ENCODE assay signal across 9 cellular contexts in genomic region chr1:8047686-8048522, GRCh38. TPM values are rescaled to one million over a fixed set of nuclear protein-coding genes. Genes with fewer than 3 reads are reported as not detected.
DNase-seq lines count a peak whose midpoint lies in the region; ATAC-seq and TF ChIP-seq lines count a peak whose summit lies in the region.
"Had no signal": no experiment of that assay in that cellular context is flagged by ENCODE, and none has a peak within 500 bp of the region (broad histone marks: within the 10 kb centered on the region; RNA-seq: fewer than 3 reads in every experiment).

No MANE protein-coding gene starts in this region.

- no peak overlapping the region for H3K9ac ChIP-seq in fibroblast of lung (ENCODE audit: insufficient read depth, low read length)

- peak; percentile 87 for DNase-seq in ELR (ENCODE audit: low read depth)
- DNase-seq in RKO (ENCODE audit: low spot score): peak; percentile 79
- DNase-seq in fibroblast of lung (ENCODE audit: low read depth in 2 of 2): peak; percentile 93 to 94
- DNase-seq in retinal pigment epithelial cell (ENCODE audit: low read depth): peak; percentile 73
- DNase-seq in NCI-H146 (lab: John Stamatoyannopoulos, UW): no peak
- no peak for DNase-seq in NCI-H2227 treated with DMSO at 0.1 percent for 48 hours (lab: John Stamatoyannopoulos, UW)
- DNase-seq in WTC11 (ENCODE audit: low spot score): no peak
- DNase-seq: stimulated activated CD4-positive, alpha-beta T cell treated with anti-CD3 and anti-CD28 coated beads, Interleukin-4, amount 100 ng/mL, for 4 hours had no signal

- no peaks in the 10 kb centered on the region for H4K20me1 ChIP-seq in fibroblast of lung (ENCODE audit: control insufficient read depth, extremely low read depth, insufficient read depth, low read length)

- H3K27me3 Mint-ChIP-seq in WTC11 (ENCODE audit: low read depth): no peaks in the 10 kb centered on the region

- POLR2A ChIA-PET in WTC11 (lab: Charles Lee): no interaction called here

- TF ChIP-seq CTCF in fibroblast of lung (conservative IDR thresholded peaks at IDR 0.05 in 1 of 2, IDR thresholded peaks at IDR 0.05 in 1 of 2; ENCODE audit: low read depth in 1 of 2, low read length in 2 of 2) (no peak), retinal pigment epithelial cell (conservative IDR thresholded peaks at IDR 0.05; ENCODE audit: low read depth, low read length) (no peak), WTC11 (IDR thresholded peaks at IDR 0.05) (no peak)

- H3K4me3 ChIP-seq in fibroblast of lung (replicated peaks in 1 of 4; ENCODE audit: control extremely low read depth in 1 of 4, insufficient read depth in 1 of 4, low read depth in 3 of 4, low read length in 4 of 4) (no peak overlapping the region), retinal pigment epithelial cell (ENCODE audit: low read length) (no peak overlapping the region)

- no peaks in the 10 kb centered on the region for H3K4me1 Mint-ChIP-seq in WTC11

- peaks cover 10% of the 10 kb centered on the region for H3K4me1 ChIP-seq in fibroblast of lung (ENCODE audit: control insufficient read depth, extremely low read depth, insufficient read depth, low read length)

- H3K79me2 ChIP-seq in fibroblast of lung (ENCODE audit: control insufficient read depth, insufficient read depth, low read length): no peaks in the 10 kb centered on the region

- H3K27ac Mint-ChIP-seq in WTC11: no peak overlapping the region

- H3K36me3 Mint-ChIP-seq in WTC11: no peaks in the 10 kb centered on the region

- no peaks in the 10 kb centered on the region for H3K9me3 ChIP-seq in fibroblast of lung (ENCODE audit: control insufficient read depth, insufficient read depth, low read depth, low read length)

- CTCF ChIA-PET in WTC11 (lab: Charles Lee): no interaction called here

- peaks cover 6% of the 10 kb centered on the region; the same call in 1 of the 2 replicates for H3K9me3 Mint-ChIP-seq in WTC11

- peak overlapping the region; percentile 52 for H3K4me2 ChIP-seq in fibroblast of lung (ENCODE audit: extremely low read depth, insufficient read depth, low read length)

- no peaks in the 10 kb centered on the region for H3K36me3 ChIP-seq in fibroblast of lung (ENCODE audit: control insufficient read depth, insufficient read depth, low read length)

- H2AFZ ChIP-seq in fibroblast of lung (ENCODE audit: low read length): peak overlapping the region; percentile 19

- no peak overlapping the region for H3K4me3 Mint-ChIP-seq in WTC11

- no peaks in the 10 kb centered on the region for H3K27me3 ChIP-seq in fibroblast of lung (ENCODE audit: control insufficient read depth, insufficient read depth, low read length)

- ATAC-seq in HG02970 (IDR thresholded peaks at IDR 0.05; ENCODE audit: low FRiP score, unreplicated experiment): no peak
- ATAC-seq in WTC11: no peak; the same call in 1 of the 2 replicates

- peak overlapping the region; percentile 49 for H3K27ac ChIP-seq in fibroblast of lung (ENCODE audit: insufficient read depth, low read length)

TF ChIP-seq in WTC11, 78 proteins besides CTCF, POLR2A, EP300 and RAD21:
- TF ChIP-seq ZBTB21 (CRISPR knock-in tag; IDR thresholded peaks at IDR 0.05; ENCODE audit: borderline replicate concordance): no peak
- no peak for TF ChIP-seq GTF2I (CRISPR knock-in tag; conservative IDR thresholded peaks at IDR 0.05)
- no peak for TF ChIP-seq CDX4 (CRISPR knock-in tag; IDR thresholded peaks at IDR 0.05; ENCODE audit: borderline replicate concordance)
- no peak for TF ChIP-seq NFATC4 (CRISPR knock-in tag; IDR thresholded peaks at IDR 0.05)
- TF ChIP-seq FOXP4 (CRISPR knock-in tag; IDR thresholded peaks at IDR 0.05): no peak
- TF ChIP-seq PREB (CRISPR knock-in tag; IDR thresholded peaks at IDR 0.05; ENCODE audit: borderline replicate concordance): no peak
- no peak for TF ChIP-seq GABPB1 (CRISPR knock-in tag; IDR thresholded peaks at IDR 0.05)
- TF ChIP-seq FOXP1 (CRISPR knock-in tag; IDR thresholded peaks at IDR 0.05; ENCODE audit: borderline replicate concordance): no peak
- no peak for TF ChIP-seq TEAD1 (CRISPR knock-in tag; IDR thresholded peaks at IDR 0.05)
- TF ChIP-seq E2F4 (CRISPR knock-in tag; IDR thresholded peaks at IDR 0.05; ENCODE audit: borderline replicate concordance, low read depth): no peak
- TF ChIP-seq NR1H2 (CRISPR knock-in tag; IDR thresholded peaks at IDR 0.05): no peak
- TF ChIP-seq ELF4 (CRISPR knock-in tag; IDR thresholded peaks at IDR 0.05; ENCODE audit: low read depth): no peak
- no peak for TF ChIP-seq ZNF423 (CRISPR knock-in tag; IDR thresholded peaks at IDR 0.05)
- TF ChIP-seq OVOL2 (CRISPR knock-in tag; IDR thresholded peaks at IDR 0.05; ENCODE audit: borderline replicate concordance): no peak

RNA-seq across cellular contexts. Expression of gene ERRFI1, which starts 21.8 kb away (rescaled TPM):
- 46.2 and 53.9 TPM in 2 replicates for total RNA-seq in fibroblast of lung
- 78.2 and 105 TPM in 2 replicates for polyA plus RNA-seq in fibroblast of lung
- 41.8 and 52.6 TPM in 2 replicates for polyA plus RNA-seq in fibroblast of lung (2012)
- 8.9 and 27.3 TPM in 2 replicates for polyA minus RNA-seq in fibroblast of lung (ENCODE audit: low replicate concordance)
- total RNA-seq in WTC11 (2021): 34.5 to 44.6 TPM (median 35.8 TPM) in 3 replicates

Comparison
In these comparisons a context has a peak if more than half of its experiments do, and no peak if none do; other contexts are left out.
1. DNase-seq: peak in ELR (single experiment), RKO (single experiment), fibroblast of lung (2 of 2) and retinal pigment epithelial cell (single experiment); none in NCI-H146 (single experiment), NCI-H2227 treated with DMSO at 0.1 percent for 48 hours (single experiment) and WTC11 (single experiment).